Comparison of ENCODE assay signal across 17 cellular contexts in genomic region chr15:39344662-39345141, GRCh38.
A peak's percentile ranks its signal among the peaks of the same experiment; 100 is the strongest.
DNase-seq lines count a peak whose midpoint lies in the region; ATAC-seq, FAIRE-seq and TF ChIP-seq lines count a peak whose summit lies in the region.
"Had no signal": no experiment of that assay in that cellular context is flagged by ENCODE, and none has a peak within 500 bp of the region (broad histone marks: within the 10 kb centered on the region; RNA-seq: fewer than 3 reads in every experiment).

No MANE protein-coding gene starts in this region.

- CTCF ChIA-PET in HepG2 (lab: Yijun Ruan, JAX; ENCODE audit: low intra/inter-chr PET ratio, low total read pairs): no interaction called here

- no peak for FAIRE-seq in HepG2 (lab: Jason Lieb, UNC)
- FAIRE-seq: D721Med had no signal

- H3K9ac ChIP-seq in GM23248 (peak overlapping the region; percentile 28), adipocyte (ENCODE audit: low read length) (no peak overlapping the region), HepG2 (ENCODE audit: insufficient read depth, low read depth, low read length) (no peak overlapping the region)

- peaks cover 44% of the 10 kb centered on the region for H3F3A ChIP-seq in GM23248 (ENCODE audit: insufficient read depth)

- H3K4me1 ChIP-seq in GM23248 (ENCODE audit: insufficient read depth) (peaks cover 24% of the 10 kb centered on the region), adipocyte (ENCODE audit: control insufficient read depth, insufficient read depth, low read length) (peaks cover 15% of the 10 kb centered on the region), HepG2 (ENCODE audit: insufficient read depth, low read length) (peaks cover 11% of the 10 kb centered on the region), adrenal gland (replicated peaks in 1 of 2) (no peaks in the 10 kb centered on the region)
- H3K4me1 ChIP-seq: esophagus squamous epithelium, thyroid gland had no signal

- in situ Hi-C loops in GM23248 (cut with MboI) (no loop called here), HepG2 (cut with HindIII; ENCODE audit: extremely low pct_ligation_motif_present, low pct_unique_long_range_greater_than_20kb) (no loop called here)

- peak in 1 of 2 experiments; percentile 70; a peak in 2 of 4 replicates for TF ChIP-seq EP300 in HepG2 (IDR thresholded peaks at IDR 0.05; ENCODE audit: low read depth in 2 of 2, low read length in 2 of 2)
- TF ChIP-seq EP300 in HepG2 (CRISPR knock-in tag; IDR thresholded peaks at IDR 0.05; ENCODE audit: borderline replicate concordance): no peak

- H3K27ac ChIP-seq in GM23248: peak overlapping the region; percentile 79
- H3K27ac ChIP-seq in HepG2 (ENCODE audit: extremely low read length, insufficient read depth, low read length): no peak overlapping the region
- no peak overlapping the region for H3K27ac ChIP-seq in adrenal gland
- H3K27ac ChIP-seq: esophagus squamous epithelium, thyroid gland had no signal

- TF ChIP-seq POLR2A in HepG2 (IDR thresholded peaks at IDR 0.05; ENCODE audit: insufficient read depth in 1 of 2, low read depth in 2 of 2, low read length in 2 of 2): no peak
- TF ChIP-seq POLR2A in adrenal gland (IDR thresholded peaks at IDR 0.05): no peak

- no peaks in the 10 kb centered on the region for H4K20me1 ChIP-seq in GM23248 (ENCODE audit: insufficient read depth)
- H4K20me1 ChIP-seq in HepG2 (ENCODE audit: insufficient read depth, low read length): no peaks in the 10 kb centered on the region

- H2AFZ ChIP-seq in GM23248: peak overlapping the region; percentile 54
- no peak overlapping the region for H2AFZ ChIP-seq in HepG2 (ENCODE audit: low read length)

- DNase-seq in GM23248 (peak; percentile 76), M059J (ENCODE audit: low read depth) (peak; percentile 28), adipocyte (ENCODE audit: low read depth) (peak; percentile 50), HepG2 (ENCODE audit: low spot score) (peak; percentile 48), NCI-H2029 (lab: John Stamatoyannopoulos, UW) (no peak), adrenal gland (no peak)
- DNase-seq in activated CD4-positive, alpha-beta T cell treated with anti-CD3 and anti-CD28 coated beads, Interleukin-2, amount 50 U/mL, for 4 hours: no peak
- no peak for DNase-seq in activated CD4-positive, CD25-positive, alpha-beta regulatory T cell treated with anti-CD3 and anti-CD28 coated beads, Interleukin-2, amount 50 U/mL, for 72 hours
- DNase-seq: caudate nucleus, esophagus squamous epithelium, hippocampal formation, left colon, SIG-M5, T-helper 2 cell, thyroid gland had no signal

- intact Hi-C loops in HepG2 (cut with micrococcal nuclease; ENCODE audit: unreplicated experiment): no loop called here
- intact Hi-C loops in adrenal gland (cut with DNase I): no loop called here

- POLR2A ChIA-PET in HepG2 (lab: Yijun Ruan, JAX): interaction anchor here (0.9 kb wide), 1 partner anchor 111 kb away, joined by 3 read pairs; no protein-coding TSS in a partner anchor

- H3K79me2 ChIP-seq in GM23248 (ENCODE audit: insufficient read depth): no peaks in the 10 kb centered on the region
- H3K79me2 ChIP-seq in HepG2 (ENCODE audit: insufficient read depth, low read length): no peaks in the 10 kb centered on the region

- no peaks in the 10 kb centered on the region for H3K27me3 ChIP-seq in GM23248 (replicated peaks; ENCODE audit: insufficient read depth)
- no peaks in the 10 kb centered on the region for H3K27me3 ChIP-seq in adipocyte (replicated peaks; ENCODE audit: control insufficient read depth, insufficient read depth, low read length)
- no peaks in the 10 kb centered on the region for H3K27me3 ChIP-seq in HepG2 (ENCODE audit: control insufficient read depth in 1 of 2, insufficient read depth in 2 of 2, low read length in 2 of 2)
- no peaks in the 10 kb centered on the region for H3K27me3 ChIP-seq in adrenal gland
- H3K27me3 ChIP-seq: esophagus squamous epithelium, thyroid gland had no signal

- WGBS in GM23248 (ENCODE audit: low coverage in 1 of 2, low lambda C conversion rate in 2 of 2, missing lambda C conversion rate in 2 of 2), 2 experiments: 3 to 7% methylated on average over 3 of the region's 3 CpGs
- 5% methylated on average over 3 of the region's 3 CpGs for WGBS in HepG2 (ENCODE audit: low lambda C conversion rate)
- WGBS in adrenal gland, 4 donors: 74 to 85% (median 80%) methylated on average over 3 of the region's 3 CpGs

- H3K4me2 ChIP-seq in GM23248 (ENCODE audit: unreplicated experiment): peak overlapping the region; percentile 36
- no peak overlapping the region for H3K4me2 ChIP-seq in HepG2 (ENCODE audit: low read depth, low read length)

- H3K9me3 ChIP-seq in GM23248 (ENCODE audit: low read depth) (no peaks in the 10 kb centered on the region), adipocyte (ENCODE audit: control insufficient read depth, low read length) (peaks cover 11% of the 10 kb centered on the region), HepG2 (ENCODE audit: low read length) (peaks cover 16% of the 10 kb centered on the region), adrenal gland (replicated peaks in 1 of 3) (peaks cover 0 to 5% (median 0%) of the 10 kb centered on the region in 3 donors)
- H3K9me3 ChIP-seq: thyroid gland had no signal

- H3K4me3 ChIP-seq in GM23248: no peak overlapping the region
- no peak overlapping the region for H3K4me3 ChIP-seq in adipocyte (ENCODE audit: low read length)
- no peak overlapping the region for H3K4me3 ChIP-seq in HepG2 (replicated peaks in 1 of 3; ENCODE audit: insufficient read depth in 1 of 3, low read depth in 2 of 3, low read length in 3 of 3)
- H3K4me3 ChIP-seq in adrenal gland: no peak overlapping the region
- H3K4me3 ChIP-seq: esophagus squamous epithelium, thyroid gland had no signal

- H3K9me2 ChIP-seq in GM23248 (ENCODE audit: insufficient read depth): no peaks in the 10 kb centered on the region

- H3K36me3 ChIP-seq in GM23248 (ENCODE audit: low read depth) (no peaks in the 10 kb centered on the region), adipocyte (ENCODE audit: control insufficient read depth, insufficient read depth, low read length, severe bottlenecking) (no peaks in the 10 kb centered on the region), HepG2 (replicated peaks in 1 of 2; ENCODE audit: control insufficient read depth in 1 of 2, insufficient read depth in 2 of 2, low read length in 2 of 2) (no peaks in the 10 kb centered on the region), adrenal gland (replicated peaks in 1 of 2) (no peaks in the 10 kb centered on the region)
- H3K36me3 ChIP-seq: esophagus squamous epithelium, thyroid gland had no signal

- no TSS peak for BruUV-seq in HepG2 (replicated peaks; lab: Mats Ljungman, UMichigan)

- TF ChIP-seq RAD21 in HepG2 (CRISPR knock-in tag; IDR thresholded peaks at IDR 0.05): no peak

- peak; percentile 59 for ATAC-seq in HepG2
- ATAC-seq: left colon; stimulated activated memory B cell treated with anti-CD40 and anti-IgM and Interleukin-4, amounts not matched to agents 10 μg/mL and 1 μg/mL and 100 μg/mL, for 72 hours had no signal

- no peak for TF ChIP-seq CTCF in HepG2 (CRISPR knock-in tag; IDR thresholded peaks at IDR 0.05)
- no peak for TF ChIP-seq CTCF in adrenal gland (IDR thresholded peaks at IDR 0.05)

TF ChIP-seq in HepG2, 621 proteins besides CTCF, POLR2A, EP300 and RAD21 (continues in another document):
- TF ChIP-seq ZNF431 (CRISPR knock-in tag; IDR thresholded peaks at IDR 0.05; ENCODE audit: borderline replicate concordance, low read depth) (no peak), MED1 (CRISPR knock-in tag; IDR thresholded peaks at IDR 0.05) (peak; percentile 72), CEBPB (IDR thresholded peaks at IDR 0.05; ENCODE audit: borderline replicate concordance, low read depth, low read length) (peak; percentile 66; the same call in 1 of the 2 replicates), DR1 (CRISPR knock-in tag; IDR thresholded peaks at IDR 0.05) (no peak), HHEX (CRISPR knock-in tag; IDR thresholded peaks at IDR 0.05) (0 out of 2 replicates have a peak, but pooled peaks have one; percentile 11), AHDC1 (CRISPR knock-in tag; IDR thresholded peaks at IDR 0.05; ENCODE audit: borderline replicate concordance) (peak; percentile 38; the same call in 1 of the 2 replicates), SOX6 (IDR thresholded peaks at IDR 0.05) (no peak), SOX6 (CRISPR knock-in tag; IDR thresholded peaks at IDR 0.05) (peak; percentile 52; the same call in 1 of the 2 replicates), GPN1 (CRISPR knock-in tag; IDR thresholded peaks at IDR 0.05; ENCODE audit: borderline replicate concordance) (no peak)

Comparison
In these comparisons a context has a peak if more than half of its experiments do, and no peak if none do; other contexts are left out.
1. DNase-seq: peak in GM23248 (single experiment), M059J (single experiment), adipocyte (single experiment) and HepG2 (single experiment); none in NCI-H2029 (single experiment), activated CD4-positive, alpha-beta T cell treated with anti-CD3 and anti-CD28 coated beads, Interleukin-2, amount 50 U/mL, for 4 hours (0 of 2), activated CD4-positive, CD25-positive, alpha-beta regulatory T cell treated with anti-CD3 and anti-CD28 coated beads, Interleukin-2, amount 50 U/mL, for 72 hours (single experiment) and adrenal gland (0 of 7).